In genomic region chr10:35103887-35104286, GRCh38 we compare ENCODE assay signal across 22 cellular contexts. TPM values are rescaled to one million over a fixed set of nuclear protein-coding genes. Genes with fewer than 3 reads are reported as not detected.
A peak's percentile ranks its signal among the peaks of the same experiment; 100 is the strongest.
DNase-seq lines count a peak whose midpoint lies in the region; ATAC-seq and TF ChIP-seq lines count a peak whose summit lies in the region.
"Had no signal": no experiment of that assay in that cellular context is flagged by ENCODE, and none has a peak within 500 bp of the region (broad histone marks: within the 10 kb centered on the region; RNA-seq: fewer than 3 reads in every experiment).

No MANE protein-coding gene starts in this region.

- H3K27ac ChIP-seq in esophagus squamous epithelium = no peak overlapping the region
- H3K27ac ChIP-seq: 22Rv1; BLaER1 treated with 17β-estradiol and CSF1 and Interleukin-3, amounts not matched to agents 10 nM and 100 nM had no signal

- H3K4me3 ChIP-seq in AG10803 (ENCODE audit: low read length) = no peak overlapping the region
- no peak overlapping the region for H3K4me3 ChIP-seq in lower leg skin (ENCODE audit: low read depth, poor library complexity, severe bottlenecking)
- no peak overlapping the region for H3K4me3 ChIP-seq in esophagus squamous epithelium
- H3K4me3 ChIP-seq: BLaER1 treated with 17β-estradiol and CSF1 and Interleukin-3, amounts not matched to agents 10 nM and 100 nM; GM12878; HAP-1 had no signal

- DNase-seq in AG10803 (ENCODE audit: low read depth) = peak; percentile 12
- DNase-seq in fibroblast of gingiva (ENCODE audit: low read depth) = peak; percentile 2
- peak; percentile 2 for DNase-seq in left kidney (ENCODE audit: low read depth, low spot score)
- no peak for DNase-seq in lower leg skin (ENCODE audit: low spot score in 2 of 2)
- no peak for DNase-seq in DMS 273 treated with DMSO at 0.1 percent for 48 hours (lab: John Stamatoyannopoulos, UW)
- no peak for DNase-seq in esophagus squamous epithelium (lab: John Stamatoyannopoulos, UW)
- no peak for DNase-seq in NCI-H2029 treated with DMSO at 0.1 percent for 48 hours (lab: John Stamatoyannopoulos, UW)
- DNase-seq: AML-193; BE2C; Calu3; CD4-positive, alpha-beta T cell; CD8-positive, alpha-beta memory T cell; COR-L47; DMS153; DND-41; GOT3; HFFc6 had no signal

- no peaks in the 10 kb centered on the region for H3K4me1 ChIP-seq in esophagus squamous epithelium
- H3K4me1 ChIP-seq: BE2C, HAP-1 had no signal

- H3K36me3 ChIP-seq in esophagus squamous epithelium = no peaks in the 10 kb centered on the region
- H3K36me3 ChIP-seq: BE2C; BLaER1 treated with 17β-estradiol and CSF1 and Interleukin-3, amounts not matched to agents 10 nM and 100 nM; HAP-1 had no signal

- no peaks in the 10 kb centered on the region for H3K9me3 ChIP-seq in esophagus squamous epithelium
- H3K9me3 ChIP-seq: BE2C, HAP-1 had no signal

- ATAC-seq in SK-N-SH treated with all-trans-retinoic acid at 6 μM for 48 hours = no peak
- ATAC-seq: GM12878 had no signal

- TF ChIP-seq POLR2A in lower leg skin (IDR thresholded peaks at IDR 0.05) (no peak), esophagus squamous epithelium (IDR thresholded peaks at IDR 0.05) (no peak)

- WGBS in lower leg skin, 2 donors = 60 to 64% methylated on average over 7 of the region's 7 CpGs
- WGBS in esophagus squamous epithelium, 2 donors = 61 to 75% methylated on average over 6 of the region's 7 CpGs

- no peaks in the 10 kb centered on the region for H3K27me3 ChIP-seq in esophagus squamous epithelium
- H3K27me3 ChIP-seq: BE2C; BLaER1 treated with 17β-estradiol and CSF1 and Interleukin-3, amounts not matched to agents 10 nM and 100 nM had no signal

- intact Hi-C loops in lower leg skin (cut with DNase I; ENCODE audit: low total_unique reads) = no loop called here
- intact Hi-C loops in esophagus squamous epithelium (cut with DNase I) = no loop called here

- TF ChIP-seq CTCF in AG10803 (conservative IDR thresholded peaks at IDR 0.05; ENCODE audit: low read length) (no peak), lower leg skin (IDR thresholded peaks at IDR 0.05) (no peak), esophagus squamous epithelium (IDR thresholded peaks at IDR 0.05) (no peak)

TF ChIP-seq in SK-N-SH treated with all-trans-retinoic acid at 6 μM for 48 hours, 23 proteins besides CTCF, POLR2A, EP300 and RAD21:
- TF ChIP-seq, protein P1, sequence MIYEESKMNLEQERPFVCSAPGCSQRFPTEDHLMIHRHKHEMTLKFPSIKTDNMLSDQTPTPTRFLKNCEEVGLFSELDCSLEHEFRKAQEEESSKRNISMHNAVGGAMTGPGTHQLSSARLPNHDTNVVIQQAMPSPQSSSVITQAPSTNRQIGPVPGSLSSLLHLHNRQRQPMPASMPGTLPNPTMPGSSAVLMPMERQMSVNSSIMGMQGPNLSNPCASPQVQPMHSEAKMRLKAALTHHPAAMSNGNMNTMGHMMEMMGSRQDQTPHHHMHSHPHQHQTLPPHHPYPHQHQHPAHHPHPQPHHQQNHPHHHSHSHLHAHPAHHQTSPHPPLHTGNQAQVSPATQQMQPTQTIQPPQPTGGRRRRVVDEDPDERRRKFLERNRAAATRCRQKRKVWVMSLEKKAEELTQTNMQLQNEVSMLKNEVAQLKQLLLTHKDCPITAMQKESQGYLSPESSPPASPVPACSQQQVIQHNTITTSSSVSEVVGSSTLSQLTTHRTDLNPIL (CRISPR knock-in tag; IDR thresholded peaks at IDR 0.05; ENCODE audit: low read depth) = no peak
- TF ChIP-seq TCF4 (CRISPR knock-in tag; IDR thresholded peaks at IDR 0.05; ENCODE audit: borderline replicate concordance) = peak; percentile 93
- no peak for TF ChIP-seq ZC3H10 (CRISPR knock-in tag; IDR thresholded peaks at IDR 0.05)
- TF ChIP-seq, protein P2, sequence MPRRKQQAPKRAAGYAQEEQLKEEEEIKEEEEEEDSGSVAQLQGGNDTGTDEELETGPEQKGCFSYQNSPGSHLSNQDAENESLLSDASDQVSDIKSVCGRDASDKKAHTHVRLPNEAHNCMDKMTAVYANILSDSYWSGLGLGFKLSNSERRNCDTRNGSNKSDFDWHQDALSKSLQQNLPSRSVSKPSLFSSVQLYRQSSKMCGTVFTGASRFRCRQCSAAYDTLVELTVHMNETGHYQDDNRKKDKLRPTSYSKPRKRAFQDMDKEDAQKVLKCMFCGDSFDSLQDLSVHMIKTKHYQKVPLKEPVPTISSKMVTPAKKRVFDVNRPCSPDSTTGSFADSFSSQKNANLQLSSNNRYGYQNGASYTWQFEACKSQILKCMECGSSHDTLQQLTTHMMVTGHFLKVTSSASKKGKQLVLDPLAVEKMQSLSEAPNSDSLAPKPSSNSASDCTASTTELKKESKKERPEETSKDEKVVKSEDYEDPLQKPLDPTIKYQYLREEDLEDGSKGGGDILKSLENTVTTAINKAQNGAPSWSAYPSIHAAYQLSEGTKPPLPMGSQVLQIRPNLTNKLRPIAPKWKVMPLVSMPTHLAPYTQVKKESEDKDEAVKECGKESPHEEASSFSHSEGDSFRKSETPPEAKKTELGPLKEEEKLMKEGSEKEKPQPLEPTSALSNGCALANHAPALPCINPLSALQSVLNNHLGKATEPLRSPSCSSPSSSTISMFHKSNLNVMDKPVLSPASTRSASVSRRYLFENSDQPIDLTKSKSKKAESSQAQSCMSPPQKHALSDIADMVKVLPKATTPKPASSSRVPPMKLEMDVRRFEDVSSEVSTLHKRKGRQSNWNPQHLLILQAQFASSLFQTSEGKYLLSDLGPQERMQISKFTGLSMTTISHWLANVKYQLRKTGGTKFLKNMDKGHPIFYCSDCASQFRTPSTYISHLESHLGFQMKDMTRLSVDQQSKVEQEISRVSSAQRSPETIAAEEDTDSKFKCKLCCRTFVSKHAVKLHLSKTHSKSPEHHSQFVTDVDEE (CRISPR knock-in tag; IDR thresholded peaks at IDR 0.05) = peak; percentile 37; the same call in 1 of the 2 replicates
- TF ChIP-seq ZNF8 (CRISPR knock-in tag; IDR thresholded peaks at IDR 0.05) = no peak
TF ChIP-seq in SK-N-SH treated with all-trans-retinoic acid at 6 μM for 48 hours: peak in this region for 2.

RNA-seq across cellular contexts. Expression of gene CUL2, which starts 13.7 kb away (rescaled TPM):
- 10 to 100 TPM; 15.0 to 18.7 (median 17.5) TPM for total RNA-seq in lower leg skin
- 10 to 100 TPM; 12.7 to 21.2 (median 19.5) TPM for total RNA-seq in esophagus squamous epithelium

RNA-seq across cellular contexts. Expression of gene CREM, which starts 22.8 kb away (rescaled TPM):
- total RNA-seq in lower leg skin (10 to 100 TPM in 2 of 4 donors, 1 to 10 TPM in 2; 8.3 to 15.7 (median 10.9) TPM), esophagus squamous epithelium (10 to 100 TPM; 19.4 to 23.8 (median 21.6) TPM)

Comparison
In these comparisons a context has a peak if more than half of its experiments do, and no peak if none do; other contexts are left out.
1. DNase-seq: peak in AG10803 (single experiment), fibroblast of gingiva (single experiment) and left kidney (single experiment); none in lower leg skin (0 of 2), DMS 273 treated with DMSO at 0.1 percent for 48 hours (single experiment), esophagus squamous epithelium (single experiment) and NCI-H2029 treated with DMSO at 0.1 percent for 48 hours (single experiment).